1 cellular context compared by ENCODE assay signal in the genomic region with DNA sequence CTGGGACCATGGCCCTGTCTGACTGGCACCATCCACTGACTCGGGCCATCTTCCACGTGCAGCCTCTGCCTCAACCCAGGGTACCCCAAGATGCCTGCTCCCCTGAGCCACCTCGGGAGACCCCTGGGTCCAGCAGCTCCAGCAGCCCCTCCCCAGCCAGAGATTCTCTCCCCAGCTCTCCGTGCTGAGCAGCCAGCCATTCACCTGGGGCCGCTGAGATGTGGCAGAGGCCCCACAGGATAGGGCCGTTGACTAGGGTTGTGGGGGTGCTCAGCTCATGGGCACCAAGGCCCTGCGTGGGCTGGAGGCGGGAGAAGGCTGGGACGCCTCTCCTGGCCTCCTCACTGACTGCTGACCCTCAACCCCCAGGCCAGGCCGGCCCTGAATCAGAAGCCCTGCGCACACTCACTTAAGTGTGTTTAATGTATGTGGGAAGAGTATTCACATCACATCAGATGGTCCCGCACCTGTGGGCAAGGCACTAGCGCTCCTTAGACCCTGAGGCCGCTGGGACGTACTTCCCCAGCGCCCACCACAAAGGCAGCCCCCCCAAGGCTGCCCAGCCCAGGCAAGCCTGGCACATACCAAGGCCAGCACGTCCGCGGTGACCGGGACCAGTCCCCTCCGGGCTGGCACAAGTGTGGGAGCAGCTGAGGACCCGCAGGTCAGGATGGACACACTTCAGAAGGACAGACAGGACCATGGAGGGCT.
TF ChIP-seq lines count a peak whose summit lies in the region.

No MANE protein-coding gene starts in this region.

TF ChIP-seq in H1, 55 proteins besides CTCF, POLR2A, EP300 and RAD21:
- TF ChIP-seq CHD2 (IDR thresholded peaks at IDR 0.05; ENCODE audit: low read length): no peak
